Comparison of ENCODE assay signal across 9 cellular contexts in genomic region chr6:14254505-14254904, GRCh38.
DNase-seq lines count a peak whose midpoint lies in the region; ATAC-seq lines count a peak whose summit lies in the region.
"Had no signal": no experiment of that assay in that cellular context is flagged by ENCODE, and none has a peak within 500 bp of the region (broad histone marks: within the 10 kb centered on the region; RNA-seq: fewer than 3 reads in every experiment).

No MANE protein-coding gene starts in this region.

- DNase-seq in MV-4-11 (lab: John Stamatoyannopoulos, UW) = peak; percentile 32
- no peak for DNase-seq in NCI-H748 (lab: John Stamatoyannopoulos, UW; ENCODE audit: unreplicated experiment)
- no peak for DNase-seq in HT-29 (ENCODE audit: low spot score)
- DNase-seq in NCI-H524 (lab: John Stamatoyannopoulos, UW) = no peak
- DNase-seq in DMS 273 (lab: John Stamatoyannopoulos, UW; ENCODE audit: unreplicated experiment) = no peak

- ATAC-seq in GM18498 (IDR thresholded peaks at IDR 0.05; ENCODE audit: unreplicated experiment) (peak; percentile 92), GM19397 (IDR thresholded peaks at IDR 0.05; ENCODE audit: unreplicated experiment) (peak; percentile 84), HG02938 (IDR thresholded peaks at IDR 0.05; ENCODE audit: unreplicated experiment) (peak; percentile 93)
- ATAC-seq: GM23338 had no signal
